In the genomic region with DNA sequence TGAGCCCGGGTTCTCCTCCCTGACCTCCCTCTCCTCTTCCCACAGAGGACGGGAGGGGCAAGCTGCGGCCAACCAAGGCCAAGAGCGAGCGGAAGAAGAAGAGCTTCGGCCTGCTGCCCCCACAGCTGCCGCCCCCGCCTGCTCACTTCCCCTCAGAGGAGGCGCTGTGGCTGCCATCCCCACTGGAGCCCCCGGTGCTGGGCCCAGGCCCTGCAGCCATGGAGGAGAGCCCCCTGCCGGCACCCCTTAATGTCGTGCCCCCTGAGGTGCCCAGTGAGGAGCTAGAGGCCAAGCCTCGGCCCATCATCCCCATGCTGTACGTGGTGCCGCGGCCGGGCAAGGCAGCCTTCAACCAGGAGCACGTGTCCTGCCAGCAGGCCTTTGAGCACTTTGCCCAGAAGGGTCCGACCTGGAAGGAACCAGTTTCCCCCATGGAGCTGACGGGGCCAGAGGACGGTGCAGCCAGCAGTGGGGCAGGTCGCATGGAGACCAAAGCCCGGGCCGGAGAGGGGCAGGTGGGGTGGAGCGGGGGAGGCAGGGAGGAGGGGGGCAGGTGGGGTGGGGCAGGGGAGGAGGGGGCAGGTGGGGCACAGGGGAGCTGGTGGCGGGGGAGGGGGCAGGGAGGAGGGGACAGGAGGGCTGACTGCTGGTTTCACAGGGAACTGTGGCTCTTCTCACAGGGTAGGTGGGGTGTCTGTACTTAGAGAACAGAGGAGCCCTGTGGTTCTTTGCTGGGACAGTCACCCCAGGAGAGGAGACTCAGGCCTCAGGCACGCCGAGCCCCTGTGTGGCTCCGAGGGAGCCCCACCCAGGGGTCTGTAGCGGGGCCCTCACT, we compare ENCODE assay signal across 8 cellular contexts.
DNase-seq lines count a peak whose midpoint lies in the region; ATAC-seq and TF ChIP-seq lines count a peak whose summit lies in the region.

No MANE protein-coding gene starts in this region.

- H3K9me3 Mint-ChIP-seq in activated naive CD8-positive, alpha-beta T cell treated with anti-CD3 and anti-CD28 coated beads, Interleukin-2, amount 10 ng/mL, durations not matched to agents 7 days and 5 days, result no peaks in the 10 kb centered on the region
- no peaks in the 10 kb centered on the region for H3K9me3 Mint-ChIP-seq in type B pancreatic cell

- H3K36me3 ChIP-seq in cardiac muscle cell (peaks cover 22% of the 10 kb centered on the region), heart left ventricle (peaks cover 0 to 55% (median 34%) of the 10 kb centered on the region in 9 donors)

- H3K27ac ChIP-seq in cardiac muscle cell, result peak overlapping the region; percentile 99
- H3K27ac ChIP-seq in heart left ventricle, result peak overlapping the region in 1 of 12 donors; percentile 8

- intact Hi-C loops in heart left ventricle (cut with DNase I), result loop anchor here in 1 of 10 donors (10.0 kb wide), 1 partner anchor 76 kb away; no protein-coding TSS in a partner anchor

- H3K4me3 ChIP-seq in cardiac muscle cell (no peak overlapping the region), heart left ventricle (no peak overlapping the region)

- peak overlapping the region; percentile 95 for H3K27ac Mint-ChIP-seq in activated naive CD8-positive, alpha-beta T cell treated with anti-CD3 and anti-CD28 coated beads, Interleukin-2, amount 10 ng/mL, durations not matched to agents 7 days and 5 days
- H3K27ac Mint-ChIP-seq in type B pancreatic cell, result peak overlapping the region; percentile 95

- H3K4me1 ChIP-seq in cardiac muscle cell (ENCODE audit: low read depth) (peaks cover 53% of the 10 kb centered on the region), heart left ventricle (peaks cover 5 to 35% (median 26%) of the 10 kb centered on the region in 12 donors)

- H3K27me3 Mint-ChIP-seq in activated naive CD8-positive, alpha-beta T cell treated with anti-CD3 and anti-CD28 coated beads, Interleukin-2, amount 10 ng/mL, durations not matched to agents 7 days and 5 days, result no peaks in the 10 kb centered on the region
- H3K27me3 Mint-ChIP-seq in type B pancreatic cell, result no peaks in the 10 kb centered on the region

- H3K4me3 Mint-ChIP-seq in activated naive CD8-positive, alpha-beta T cell treated with anti-CD3 and anti-CD28 coated beads, Interleukin-2, amount 10 ng/mL, durations not matched to agents 7 days and 5 days, result peak overlapping the region; percentile 87
- H3K4me3 Mint-ChIP-seq in type B pancreatic cell, result peak overlapping the region; percentile 77

- H3K27me3 ChIP-seq in cardiac muscle cell, result no peaks in the 10 kb centered on the region
- no peaks in the 10 kb centered on the region for H3K27me3 ChIP-seq in heart left ventricle

- H3K36me3 Mint-ChIP-seq in activated naive CD8-positive, alpha-beta T cell treated with anti-CD3 and anti-CD28 coated beads, Interleukin-2, amount 10 ng/mL, durations not matched to agents 7 days and 5 days, result peaks cover 10% of the 10 kb centered on the region
- no peaks in the 10 kb centered on the region for H3K36me3 Mint-ChIP-seq in type B pancreatic cell

- TF ChIP-seq POLR2A in heart left ventricle (IDR thresholded peaks at IDR 0.05), result no peak

- TF ChIP-seq CTCF in cardiac muscle cell (IDR thresholded peaks at IDR 0.05; ENCODE audit: low read depth, low read length) (no peak), heart left ventricle (IDR thresholded peaks at IDR 0.05) (no peak), type B pancreatic cell (conservative IDR thresholded peaks at IDR 0.05) (no peak)

- peaks cover 21% of the 10 kb centered on the region for H3K4me1 Mint-ChIP-seq in activated naive CD8-positive, alpha-beta T cell treated with anti-CD3 and anti-CD28 coated beads, Interleukin-2, amount 10 ng/mL, durations not matched to agents 7 days and 5 days
- peaks cover 20% of the 10 kb centered on the region for H3K4me1 Mint-ChIP-seq in type B pancreatic cell (ENCODE audit: unreplicated experiment)

- DNase-seq in cardiac muscle cell (ENCODE audit: low read depth in 1 of 2, low spot score in 1 of 2), result no peak
- no peak for DNase-seq in heart left ventricle
- peak; percentile 66 for DNase-seq in activated naive CD8-positive, alpha-beta T cell treated with anti-CD3 and anti-CD28 coated beads, Interleukin-2, amount 10 ng/mL, durations not matched to agents 7 days and 5 days
- DNase-seq in type B pancreatic cell (ENCODE audit: extremely low spot score, unreplicated experiment), result no peak
- DNase-seq in DMS 273 treated with DMSO at 0.1 percent for 48 hours (lab: John Stamatoyannopoulos, UW), result no peak

- no peak for ATAC-seq in heart left ventricle
- peak; percentile 30 for ATAC-seq in HG03159 (IDR thresholded peaks at IDR 0.05; ENCODE audit: unreplicated experiment)
- ATAC-seq in activated naive CD8-positive, alpha-beta T cell treated with anti-CD3 and anti-CD28 coated beads, Interleukin-2, amount 10 ng/mL, durations not matched to agents 7 days and 5 days (ENCODE audit: low read depth), result peak; percentile 39
- no peak for ATAC-seq in GM19328 (IDR thresholded peaks at IDR 0.05; ENCODE audit: unreplicated experiment)
- no peak for ATAC-seq in GM19455 (IDR thresholded peaks at IDR 0.05; ENCODE audit: unreplicated experiment)

- 85 to 93% (median 89%) methylated on average over 16 to 30 of the region's 30 CpGs for WGBS in heart left ventricle, 4 donors

- POLR2A ChIA-PET in activated naive CD8-positive, alpha-beta T cell treated with anti-CD3 and anti-CD28 coated beads, Interleukin-2, amount 10 ng/mL, durations not matched to agents 7 days and 5 days (lab: Charles Lee), result interaction anchor here (0.6 to 1.2 kb wide), 3 partner anchors 10 to 213 kb away, joined by 3 to 4 read pairs (median 3); no protein-coding TSS in a partner anchor

- H3K9me3 ChIP-seq in cardiac muscle cell (ENCODE audit: low read depth), result no peaks in the 10 kb centered on the region
- H3K9me3 ChIP-seq in heart left ventricle, result no peaks in the 10 kb centered on the region

Comparison
In these comparisons a context has a peak if more than half of its experiments do, and no peak if none do; other contexts are left out.
1. ATAC-seq: peak in HG03159 (single experiment) and activated naive CD8-positive, alpha-beta T cell treated with anti-CD3 and anti-CD28 coated beads, Interleukin-2, amount 10 ng/mL, durations not matched to agents 7 days and 5 days (single experiment); none in heart left ventricle (0 of 4), GM19328 (single experiment) and GM19455 (single experiment).